ENCODE assay signal across 1 cellular context in genomic region chr11:119101759-119102423, GRCh38.
TF ChIP-seq lines count a peak whose summit lies in the region.

Gene DPAGT1, minus strand, starts transcription at chr11:119101853. Its CDS starts 198 bp downstream, at chr11:119101655.

TF ChIP-seq in K562, 482 proteins besides CTCF, POLR2A, EP300 and RAD21 (continued from another document and continues in another):
- TF ChIP-seq FOXK1 (CRISPR knock-in tag; IDR thresholded peaks at IDR 0.05; ENCODE audit: borderline replicate concordance) (no peak), GABPB2 (CRISPR knock-in tag; conservative IDR thresholded peaks at IDR 0.05) (no peak), NFE2L1 (tag; IDR thresholded peaks at IDR 0.05; ENCODE audit: borderline replicate concordance, low read depth) (no peak), FOXJ2 (tag; IDR thresholded peaks at IDR 0.05) (peak; percentile 78), ZNF280B (CRISPR knock-in tag; IDR thresholded peaks at IDR 0.05) (no peak), ZNF398 (CRISPR knock-in tag; IDR thresholded peaks at IDR 0.05) (no peak), GTF3C2 (IDR thresholded peaks at IDR 0.05; ENCODE audit: borderline replicate concordance, extremely low read depth, insufficient read length) (no peak), ZNF174 (CRISPR knock-in tag; IDR thresholded peaks at IDR 0.05) (no peak; the same call in 1 of the 2 replicates), SMARCA4 (IDR thresholded peaks at IDR 0.05) (no peak), DDX20 (tag; IDR thresholded peaks at IDR 0.05; ENCODE audit: low read depth) (no peak), SREBF1 (IDR thresholded peaks at IDR 0.05; ENCODE audit: borderline replicate concordance, low read depth, low read length) (no peak), FOS (IDR thresholded peaks at IDR 0.05; ENCODE audit: extremely low read depth, insufficient read length) (no peak), TSC22D4 (tag; IDR thresholded peaks at IDR 0.05) (no peak), GATA2 (CRISPR knock-in tag; IDR thresholded peaks at IDR 0.05) (0 out of 2 replicates have a peak, but pooled peaks have one; percentile 17), NR1H2 (CRISPR knock-in tag; IDR thresholded peaks at IDR 0.05) (0 out of 2 replicates have a peak, but pooled peaks have one; percentile 38), CXXC5 (CRISPR knock-in tag; IDR thresholded peaks at IDR 0.05) (peak; percentile 70), ZEB2 (IDR thresholded peaks at IDR 0.05) (peak; percentile 88), ZNF24 (IDR thresholded peaks at IDR 0.05) (no peak), FOXA3 (CRISPR knock-in tag; conservative IDR thresholded peaks at IDR 0.05 in 1 of 2, IDR thresholded peaks at IDR 0.05 in 1 of 2) (no peak), RBM34 (IDR thresholded peaks at IDR 0.05; ENCODE audit: borderline replicate concordance, insufficient read depth, low read length) (no peak), ZNF121 (CRISPR knock-in tag; conservative IDR thresholded peaks at IDR 0.05) (no peak), ZNF224 (CRISPR knock-in tag; IDR thresholded peaks at IDR 0.05) (no peak), TRIM24 (IDR thresholded peaks at IDR 0.05) (peak in 1 of 2 experiments; percentile 93; a peak in 2 of 4 replicates), SNIP1 (IDR thresholded peaks at IDR 0.05; ENCODE audit: low read depth) (no peak), POLR2AphosphoS5 (IDR thresholded peaks at IDR 0.05; ENCODE audit: control insufficient read depth, insufficient read depth, low read depth, low read length) (no peak), MTA1 (IDR thresholded peaks at IDR 0.05; ENCODE audit: borderline replicate concordance) (no peak), HINFP (tag; conservative IDR thresholded peaks at IDR 0.05; ENCODE audit: low read depth) (no peak), ZNF644 (tag; IDR thresholded peaks at IDR 0.05; ENCODE audit: low read depth) (peak; percentile 91), ATF3 (IDR thresholded peaks at IDR 0.05) (no peak; the same call in 1 of the 2 replicates), ATF3 (CRISPR knock-in tag; conservative IDR thresholded peaks at IDR 0.05) (peak; percentile 77), DMBX1 (CRISPR knock-in tag; IDR thresholded peaks at IDR 0.05; ENCODE audit: borderline replicate concordance) (peak; percentile 60; the same call in 1 of the 2 replicates), E2F8 (IDR thresholded peaks at IDR 0.05; ENCODE audit: low read depth, partially characterized antibody) (peak; percentile 79), ZBTB49 (CRISPR knock-in tag; IDR thresholded peaks at IDR 0.05; ENCODE audit: borderline replicate concordance) (no peak), STAG1 (CRISPR knock-in tag; IDR thresholded peaks at IDR 0.05; ENCODE audit: borderline replicate concordance) (no peak), KDM1A (IDR thresholded peaks at IDR 0.05) (no peak), EGR1 (conservative IDR thresholded peaks at IDR 0.05) (no peak), SMARCC2 (IDR thresholded peaks at IDR 0.05; ENCODE audit: low read depth) (no peak), FOSL1 (tag; conservative IDR thresholded peaks at IDR 0.05) (peak; percentile 67), RBBP5 (IDR thresholded peaks at IDR 0.05; ENCODE audit: borderline replicate concordance, insufficient read depth, low read length, poor library complexity, severe bottlenecking) (peak; percentile 72), CEBPG (CRISPR knock-in tag; IDR thresholded peaks at IDR 0.05) (no peak), CEBPG (tag; conservative IDR thresholded peaks at IDR 0.05 in 1 of 2, IDR thresholded peaks at IDR 0.05 in 1 of 2) (no peak), ZNF76 (CRISPR knock-in tag; IDR thresholded peaks at IDR 0.05; ENCODE audit: borderline replicate concordance) (no peak; the same call in 1 of the 2 replicates), SIRT6 (IDR thresholded peaks at IDR 0.05; ENCODE audit: low read depth, low read length) (no peak), MCM2 (IDR thresholded peaks at IDR 0.05; ENCODE audit: low read depth) (no peak), MTA3 (IDR thresholded peaks at IDR 0.05; ENCODE audit: borderline replicate concordance) (peak; percentile 41; the same call in 1 of the 2 replicates), ZNF740 (CRISPR knock-in tag; IDR thresholded peaks at IDR 0.05) (no peak), ZNF740 (tag; IDR thresholded peaks at IDR 0.05) (no peak), NR2C1 (IDR thresholded peaks at IDR 0.05) (peak; percentile 94), NR2C1 (tag; IDR thresholded peaks at IDR 0.05) (peak; percentile 91), MBD2 (IDR thresholded peaks at IDR 0.05; ENCODE audit: borderline replicate concordance, low read depth) (peak; percentile 83), GABPB1 (CRISPR knock-in tag; IDR thresholded peaks at IDR 0.05) (peak; percentile 96), ZNF41 (CRISPR knock-in tag; conservative IDR thresholded peaks at IDR 0.05) (0 out of 2 replicates have a peak, but pooled peaks have one; percentile 40), THRA (IDR thresholded peaks at IDR 0.05) (no peak), ARHGAP35 (IDR thresholded peaks at IDR 0.05; ENCODE audit: partially characterized antibody) (no peak), ATF1 (CRISPR knock-in tag; IDR thresholded peaks at IDR 0.05) (no peak), ATF1 (tag; IDR thresholded peaks at IDR 0.05) (peak; percentile 96), TEAD1 (CRISPR knock-in tag; IDR thresholded peaks at IDR 0.05) (peak; percentile 92 to 97), CREBBP (IDR thresholded peaks at IDR 0.05; ENCODE audit: low read depth, low read length) (no peak), ZKSCAN1 (IDR thresholded peaks at IDR 0.05; ENCODE audit: low read depth, low read length) (no peak)
